In the genomic region with DNA sequence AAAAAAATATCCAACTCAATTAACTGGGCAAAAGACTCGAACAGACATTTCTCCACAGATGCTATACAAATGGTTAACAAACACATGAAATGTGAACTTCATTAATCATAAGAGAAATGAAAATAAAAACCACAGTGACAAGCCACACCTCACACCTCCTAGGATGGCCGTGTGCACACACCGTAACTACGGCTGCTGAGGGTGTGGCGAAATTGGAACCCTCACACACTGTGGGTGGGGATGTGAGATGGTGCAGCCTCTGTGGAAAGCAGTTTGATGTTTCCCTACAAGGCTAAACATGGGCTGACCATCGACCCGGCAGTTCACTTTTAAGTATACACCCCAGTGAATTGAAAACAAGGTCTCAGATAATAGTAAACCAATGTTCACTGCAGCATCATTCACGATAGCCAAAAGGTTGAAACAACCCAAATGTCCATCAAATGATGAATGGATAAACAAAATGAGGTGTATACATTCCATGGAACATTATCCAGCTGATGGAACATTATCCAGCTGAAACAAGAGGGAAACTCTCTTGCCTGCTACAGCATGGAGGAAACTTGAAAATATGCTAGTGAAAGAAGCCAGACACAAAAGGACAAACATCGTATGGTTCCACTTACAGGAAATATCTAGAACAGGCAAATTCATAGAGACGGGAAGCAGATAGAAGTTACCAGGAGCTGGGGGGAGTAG, we compare ENCODE assay signal across 9 cellular contexts. TPM values are rescaled to one million over a fixed set of nuclear protein-coding genes. Genes with fewer than 3 reads are reported as not detected.
DNase-seq lines count a peak whose midpoint lies in the region; ATAC-seq and TF ChIP-seq lines count a peak whose summit lies in the region.
"Had no signal": no experiment of that assay in that cellular context is flagged by ENCODE, and none has a peak within 500 bp of the region (broad histone marks: within the 10 kb centered on the region; RNA-seq: fewer than 3 reads in every experiment).

No MANE protein-coding gene starts in this region.

- H3K4me1 ChIP-seq in testis = no peaks in the 10 kb centered on the region

- no peaks in the 10 kb centered on the region for H3K27me3 Mint-ChIP-seq in T-helper 1 cell treated with Interleukin-12 subunit alpha and Interleukin-12 subunit beta and Interleukin-4 antibody, amounts not matched to agents 30 μg/mL and 1 μg/mL, for 36 hours (ENCODE audit: low read depth)
- no peaks in the 10 kb centered on the region for H3K27me3 Mint-ChIP-seq in central memory CD8-positive, alpha-beta T cell
- H3K27me3 Mint-ChIP-seq in stimulated activated memory B cell treated with anti-CD40 and anti-IgM and Interleukin-4, amounts not matched to agents 10 μg/mL and 1 μg/mL and 100 μg/mL, for 72 hours = no peaks in the 10 kb centered on the region

- H3K27ac Mint-ChIP-seq in T-helper 1 cell treated with Interleukin-12 subunit alpha and Interleukin-12 subunit beta and Interleukin-4 antibody, amounts not matched to agents 30 μg/mL and 1 μg/mL, for 36 hours = peak overlapping the region; percentile 18
- H3K27ac Mint-ChIP-seq in central memory CD8-positive, alpha-beta T cell (ENCODE audit: low read depth) = peak overlapping the region; percentile 0
- no peak overlapping the region for H3K27ac Mint-ChIP-seq in stimulated activated memory B cell treated with anti-CD40 and anti-IgM and Interleukin-4, amounts not matched to agents 10 μg/mL and 1 μg/mL and 100 μg/mL, for 72 hours

- no peak overlapping the region for H3K4me3 ChIP-seq in testis

- H3K4me3 Mint-ChIP-seq in T-helper 1 cell treated with Interleukin-12 subunit alpha and Interleukin-12 subunit beta and Interleukin-4 antibody, amounts not matched to agents 30 μg/mL and 1 μg/mL, for 36 hours = peak overlapping the region; percentile 22
- peak overlapping the region; percentile 16 for H3K4me3 Mint-ChIP-seq in central memory CD8-positive, alpha-beta T cell
- no peak overlapping the region for H3K4me3 Mint-ChIP-seq in stimulated activated memory B cell treated with anti-CD40 and anti-IgM and Interleukin-4, amounts not matched to agents 10 μg/mL and 1 μg/mL and 100 μg/mL, for 72 hours

- no peak for TF ChIP-seq POLR2A in testis (IDR thresholded peaks at IDR 0.05)

- TF ChIP-seq CTCF in testis (IDR thresholded peaks at IDR 0.05) = no peak

- no peaks in the 10 kb centered on the region for H3K9me3 ChIP-seq in testis

- peaks cover 28% of the 10 kb centered on the region for H3K36me3 Mint-ChIP-seq in T-helper 1 cell treated with Interleukin-12 subunit alpha and Interleukin-12 subunit beta and Interleukin-4 antibody, amounts not matched to agents 30 μg/mL and 1 μg/mL, for 36 hours (ENCODE audit: low read depth)
- peaks cover 15% of the 10 kb centered on the region for H3K36me3 Mint-ChIP-seq in central memory CD8-positive, alpha-beta T cell (ENCODE audit: insufficient read depth)
- H3K36me3 Mint-ChIP-seq in stimulated activated memory B cell treated with anti-CD40 and anti-IgM and Interleukin-4, amounts not matched to agents 10 μg/mL and 1 μg/mL and 100 μg/mL, for 72 hours = peaks cover 32% of the 10 kb centered on the region

- peak; percentile 93 for ATAC-seq in central memory CD8-positive, alpha-beta T cell (replicated peaks; ENCODE audit: extremely low read depth, poor library complexity, severe bottlenecking)
- ATAC-seq in stimulated activated memory B cell treated with anti-CD40 and anti-IgM and Interleukin-4, amounts not matched to agents 10 μg/mL and 1 μg/mL and 100 μg/mL, for 72 hours = peak; percentile 59
- no peak for ATAC-seq in sciatic nerve

- H3K27me3 ChIP-seq in testis = no peaks in the 10 kb centered on the region

- DNase-seq in activated CD4-positive, CD25-positive, alpha-beta regulatory T cell treated with anti-CD3 and anti-CD28 coated beads, Interleukin-2, amount 50 U/mL, for 16 hours (ENCODE audit: low read depth, low spot score) = peak; percentile 16
- no peak for DNase-seq in activated CD4-positive, CD25-positive, alpha-beta regulatory T cell treated with anti-CD3 and anti-CD28 coated beads, Interleukin-2, amount 50 U/mL, for 72 hours
- peak in 1 of 2 donors; percentile 48 for DNase-seq in central memory CD8-positive, alpha-beta T cell (ENCODE audit: low spot score in 2 of 2)
- no peak for DNase-seq in glomerular visceral epithelial cell (ENCODE audit: extremely low spot score)
- DNase-seq in testis = no peak
- DNase-seq in sciatic nerve (ENCODE audit: low spot score) = no peak
- DNase-seq: ACHN had no signal

- intact Hi-C loops in testis (cut with DNase I; ENCODE audit: low total_unique reads) = no loop called here
- intact Hi-C loops in sciatic nerve (cut with DNase I) = no loop called here

- H3K4me1 Mint-ChIP-seq in T-helper 1 cell treated with Interleukin-12 subunit alpha and Interleukin-12 subunit beta and Interleukin-4 antibody, amounts not matched to agents 30 μg/mL and 1 μg/mL, for 36 hours (ENCODE audit: low read depth) = peaks cover 60% of the 10 kb centered on the region
- peaks cover 74% of the 10 kb centered on the region for H3K4me1 Mint-ChIP-seq in central memory CD8-positive, alpha-beta T cell
- peaks cover 42% of the 10 kb centered on the region for H3K4me1 Mint-ChIP-seq in stimulated activated memory B cell treated with anti-CD40 and anti-IgM and Interleukin-4, amounts not matched to agents 10 μg/mL and 1 μg/mL and 100 μg/mL, for 72 hours

- H3K27ac ChIP-seq in testis = no peak overlapping the region

- H3K9me3 Mint-ChIP-seq in T-helper 1 cell treated with Interleukin-12 subunit alpha and Interleukin-12 subunit beta and Interleukin-4 antibody, amounts not matched to agents 30 μg/mL and 1 μg/mL, for 36 hours = no peaks in the 10 kb centered on the region
- H3K9me3 Mint-ChIP-seq in central memory CD8-positive, alpha-beta T cell = no peaks in the 10 kb centered on the region
- no peaks in the 10 kb centered on the region for H3K9me3 Mint-ChIP-seq in stimulated activated memory B cell treated with anti-CD40 and anti-IgM and Interleukin-4, amounts not matched to agents 10 μg/mL and 1 μg/mL and 100 μg/mL, for 72 hours

- H3K36me3 ChIP-seq in testis (ENCODE audit: low read depth, missing control alignments) = no peaks in the 10 kb centered on the region

- 73 to 81% methylated on average over 10 of the region's 10 CpGs for WGBS in testis, 2 donors

RNA-seq across cellular contexts. Expression of a gene that starts 32.2 kb away (rescaled TPM):
- 1 to 10 TPM; 5.5 to 6.4 TPM for total RNA-seq in testis
- polyA plus RNA-seq in testis (ENCODE audit: insufficient read depth, low read depth, low replicate concordance) = 6.5 TPM
- 4.5 TPM for total RNA-seq in sciatic nerve
